In genomic region chr1:3453891-3454810, GRCh38 we compare ENCODE assay signal across 8 cellular contexts. TPM values are rescaled to one million over a fixed set of nuclear protein-coding genes. Genes with fewer than 3 reads are reported as not detected.
DNase-seq lines count a peak whose midpoint lies in the region; ATAC-seq and TF ChIP-seq lines count a peak whose summit lies in the region.

ARHGEF16 (plus strand) TSS chr1:3454665; CDS start chr1:3463085, 8,420 bp downstream.

- H3K4me3 ChIP-seq in lower lobe of right lung (peak within 1 kb of the TSS; percentile 68), thoracic aorta (peak within 1 kb of the TSS; percentile 70)

- H3K4me1 Mint-ChIP-seq in T-helper 2 cell treated with Interferon-gamma antibody and Interleukin-4, amounts not matched to agents 5 μg/mL and 100 μg/mL, for 36 hours (ENCODE audit: low read depth), result no peaks in the 10 kb centered on the region

- ATAC-seq in lower lobe of right lung, result peak; percentile 89 to 91
- no peak for ATAC-seq in thoracic aorta (ENCODE audit: insufficient number of reproducible peaks, low FRiP score, low read depth)
- ATAC-seq in GM21423 (IDR thresholded peaks at IDR 0.05; ENCODE audit: unreplicated experiment), result no peak

- H3K36me3 ChIP-seq in lower lobe of right lung, result no peaks in the 10 kb centered on the region
- H3K36me3 ChIP-seq in thoracic aorta, result no peaks in the 10 kb centered on the region

- no peaks in the 10 kb centered on the region for H3K36me3 Mint-ChIP-seq in T-helper 2 cell treated with Interferon-gamma antibody and Interleukin-4, amounts not matched to agents 5 μg/mL and 100 μg/mL, for 36 hours (ENCODE audit: low read depth)

- H3K4me1 ChIP-seq in lower lobe of right lung, result peaks cover 21% of the 10 kb centered on the region
- H3K4me1 ChIP-seq in thoracic aorta (ENCODE audit: control insufficient read depth in 1 of 2, low read depth in 2 of 2), result peaks cover 5 to 14% of the 10 kb centered on the region in 2 donors

- peaks cover 11% of the 10 kb centered on the region for H3K27me3 Mint-ChIP-seq in T-helper 2 cell treated with Interferon-gamma antibody and Interleukin-4, amounts not matched to agents 5 μg/mL and 100 μg/mL, for 36 hours (ENCODE audit: low read depth)

- H3K27me3 ChIP-seq in lower lobe of right lung (ENCODE audit: low read depth) (peaks cover 23% of the 10 kb centered on the region), thoracic aorta (replicated peaks; ENCODE audit: insufficient read depth) (peaks cover 4% of the 10 kb centered on the region)

- peak; percentile 40 for DNase-seq in DMS114 treated with DMSO at 0.1 percent for 48 hours (lab: John Stamatoyannopoulos, UW; ENCODE audit: unreplicated experiment)
- no peak for DNase-seq in T-helper 2 cell treated with Interferon-gamma antibody and Interleukin-4, amounts not matched to agents 5 μg/mL and 100 μg/mL, for 36 hours (ENCODE audit: low spot score)
- peak; percentile 88 for DNase-seq in ecto neural progenitor cell (ENCODE audit: low spot score)
- DNase-seq in lower lobe of right lung, result peak; percentile 92
- no peak for DNase-seq in thoracic aorta (ENCODE audit: low spot score)
- DNase-seq in NCI-H1694 treated with DMSO at 0.1 percent for 48 hours (lab: John Stamatoyannopoulos, UW), result no peak

- H3K27ac ChIP-seq in lower lobe of right lung (peak within 1 kb of the TSS; percentile 66), thoracic aorta (no peak within 1 kb of the TSS)

- H3K9me3 ChIP-seq in lower lobe of right lung, result no peaks in the 10 kb centered on the region
- H3K9me3 ChIP-seq in thoracic aorta, result no peaks in the 10 kb centered on the region

- H3K9me3 Mint-ChIP-seq in T-helper 2 cell treated with Interferon-gamma antibody and Interleukin-4, amounts not matched to agents 5 μg/mL and 100 μg/mL, for 36 hours, result no peaks in the 10 kb centered on the region

- intact Hi-C loops in lower lobe of right lung (cut with DNase I), result no loop called here

- peak; percentile 62 for TF ChIP-seq CTCF in LNCAP (IDR thresholded peaks at IDR 0.05)
- TF ChIP-seq CTCF in lower lobe of right lung (IDR thresholded peaks at IDR 0.05), result peak; percentile 45
- TF ChIP-seq CTCF in thoracic aorta (IDR thresholded peaks at IDR 0.05), result no peak

- no peak within 1 kb of the TSS for H3K27ac Mint-ChIP-seq in T-helper 2 cell treated with Interferon-gamma antibody and Interleukin-4, amounts not matched to agents 5 μg/mL and 100 μg/mL, for 36 hours

- peak within 1 kb of the TSS; percentile 10 for H3K4me3 Mint-ChIP-seq in T-helper 2 cell treated with Interferon-gamma antibody and Interleukin-4, amounts not matched to agents 5 μg/mL and 100 μg/mL, for 36 hours

RNA-seq across cellular contexts. Expression of gene ARHGEF16, which starts in this region (rescaled TPM):
- total RNA-seq in lower lobe of right lung (10.6 TPM), thoracic aorta (1 to 10 TPM; 1.6 to 2.4 TPM)

Comparison
In these comparisons a context has a peak if more than half of its experiments do, and no peak if none do; other contexts are left out.
1. DNase-seq: peak in DMS114 treated with DMSO at 0.1 percent for 48 hours (single experiment), ecto neural progenitor cell (single experiment) and lower lobe of right lung (single experiment); none in T-helper 2 cell treated with Interferon-gamma antibody and Interleukin-4, amounts not matched to agents 5 μg/mL and 100 μg/mL, for 36 hours (single experiment), thoracic aorta (single experiment) and NCI-H1694 treated with DMSO at 0.1 percent for 48 hours (single experiment).
2. ATAC-seq: peak in lower lobe of right lung (2 of 2); none in thoracic aorta (single experiment) and GM21423 (single experiment).